8 cellular contexts compared by ENCODE assay signal in genomic region chr1:113930499-113931161, GRCh38. TPM values are rescaled to one million over a fixed set of nuclear protein-coding genes. Genes with fewer than 3 reads are reported as not detected.
DNase-seq lines count a peak whose midpoint lies in the region; ATAC-seq, FAIRE-seq and TF ChIP-seq lines count a peak whose summit lies in the region.

No MANE protein-coding gene starts in this region.

- H3K4me1 ChIP-seq in heart left ventricle (peaks cover 6 to 67% (median 38%) of the 10 kb centered on the region in 12 donors), SJCRH30 (peaks cover 9% of the 10 kb centered on the region), hepatocyte (ENCODE audit: insufficient read depth) (peaks cover 27% of the 10 kb centered on the region), small intestine (ENCODE audit: control insufficient read depth in 2 of 2, insufficient read depth in 1 of 2, low read depth in 1 of 2, low read length in 1 of 2) (peaks cover 2 to 8% of the 10 kb centered on the region in 2 donors)

- TF ChIP-seq POLR2A in heart left ventricle (IDR thresholded peaks at IDR 0.05), result no peak

- no peaks in the 10 kb centered on the region for H3K9me2 ChIP-seq in hepatocyte (replicated peaks; ENCODE audit: insufficient read depth)

- peaks cover 28% of the 10 kb centered on the region for H4K20me1 ChIP-seq in hepatocyte (ENCODE audit: insufficient read depth, poor library complexity, severe bottlenecking)

- H3K4me2 ChIP-seq in hepatocyte, result peak overlapping the region; percentile 87

- H3K27me3 ChIP-seq in heart left ventricle, result no peaks in the 10 kb centered on the region
- no peaks in the 10 kb centered on the region for H3K27me3 ChIP-seq in SJCRH30
- no peaks in the 10 kb centered on the region for H3K27me3 ChIP-seq in hepatocyte
- no peaks in the 10 kb centered on the region for H3K27me3 ChIP-seq in small intestine (ENCODE audit: control insufficient read depth in 2 of 2, insufficient read depth in 2 of 2, low read length in 2 of 2)

- peaks cover 60% of the 10 kb centered on the region for H3K79me2 ChIP-seq in hepatocyte

- 2 to 4% (median 3%) methylated on average over 8 of the region's 8 CpGs for WGBS in heart left ventricle, 4 donors
- 5% methylated on average over 8 of the region's 8 CpGs for WGBS in hepatocyte (ENCODE audit: low lambda C conversion rate, missing lambda C conversion rate)
- WGBS in small intestine, 3 donors, result 0 to 1% (median 1%) methylated on average over 8 of the region's 8 CpGs

- H3K9me3 ChIP-seq in heart left ventricle (peaks cover 0 to 4% (median 0%) of the 10 kb centered on the region in 12 donors), SJCRH30 (replicated peaks) (no peaks in the 10 kb centered on the region), hepatocyte (ENCODE audit: low read depth) (no peaks in the 10 kb centered on the region), small intestine (ENCODE audit: control insufficient read depth, low read depth) (no peaks in the 10 kb centered on the region)

- H3K36me3 ChIP-seq in heart left ventricle (no peaks in the 10 kb centered on the region), SJCRH30 (no peaks in the 10 kb centered on the region), hepatocyte (replicated peaks; ENCODE audit: insufficient read depth, low read depth) (no peaks in the 10 kb centered on the region), small intestine (ENCODE audit: control insufficient read depth in 2 of 2, insufficient read depth in 2 of 2, low read length in 2 of 2) (no peaks in the 10 kb centered on the region)

- intact Hi-C loops in heart left ventricle (cut with DNase I), result no loop called here
- intact Hi-C loops in left ventricle myocardium superior (cut with micrococcal nuclease), result loop anchor here (10.0 kb wide), 1 partner anchor 96 kb away; no protein-coding TSS in a partner anchor

- H2AFZ ChIP-seq in hepatocyte, result peak overlapping the region; percentile 67

- TF ChIP-seq CTCF in heart left ventricle (IDR thresholded peaks at IDR 0.05) (no peak), hepatocyte (IDR thresholded peaks at IDR 0.05; ENCODE audit: poor library complexity) (no peak)

- ATAC-seq in heart left ventricle, result peak in 2 of 4 donors; percentile 1 to 11
- ATAC-seq in left ventricle myocardium superior, result no peak
- peak; percentile 28 for ATAC-seq in HG03097 (IDR thresholded peaks at IDR 0.05; ENCODE audit: low FRiP score, unreplicated experiment)

- H3K27ac ChIP-seq in heart left ventricle (peak overlapping the region in 11 of 12 donors; percentile 91 to 98 (median 96)), SJCRH30 (peak overlapping the region; percentile 31; the same call in 1 of the 2 replicates), hepatocyte (peak overlapping the region; percentile 98), small intestine (ENCODE audit: low read depth in 1 of 2, low read length in 1 of 2) (peak overlapping the region; percentile 73 to 99)

- DNase-seq in heart left ventricle (no peak), left ventricle myocardium superior (no peak), SJCRH30 (peak in 1 of 2 experiments; percentile 31), hepatocyte (ENCODE audit: low spot score) (peak; percentile 66), small intestine (peak; percentile 40), mesenteric fat pad (ENCODE audit: low spot score) (no peak)
- peak; percentile 32 for DNase-seq in activated naive CD4-positive, alpha-beta T cell treated with anti-CD3 and anti-CD28 coated beads, Interleukin-2, amount 50 U/mL, for 16 hours

- no peak for FAIRE-seq in small intestine (lab: Jason Lieb, UNC)

- peak overlapping the region; percentile 73 to 99 (median 94) for H3K4me3 ChIP-seq in heart left ventricle
- H3K4me3 ChIP-seq in SJCRH30, result peak overlapping the region; percentile 87
- H3K4me3 ChIP-seq in hepatocyte, result peak overlapping the region; percentile 95
- peak overlapping the region; percentile 87 for H3K4me3 ChIP-seq in small intestine (ENCODE audit: low read depth in 1 of 2, low read length in 2 of 2)

RNA-seq across cellular contexts. Expression of gene HIPK1, which starts 1.5 kb away (rescaled TPM):
- total RNA-seq in heart left ventricle (100 to 1,000 TPM in 1 of 9 donors, 10 to 100 TPM in 8; 41.8 to 102 (median 62.7) TPM), left ventricle myocardium superior (52.2 TPM), hepatocyte (31.6 and 34.1 TPM in 2 replicates), mesenteric fat pad (78.9 TPM)
- polyA plus RNA-seq in heart left ventricle (10 to 100 TPM in 1 of 2 donors, 1 to 10 TPM in 1; 7.0 to 24.9 TPM), hepatocyte (8.7 and 12.1 TPM in 2 replicates), small intestine (10 to 100 TPM in 2 of 3 donors, 1 to 10 TPM in 1; 9.5 to 11.2 (median 10.3) TPM)
- total RNA-seq in SJCRH30 (2014; rRNA removed; shearing (Covaris generic)), result 55.6 and 56.3 TPM in 2 replicates

RNA-seq across cellular contexts. Expression of gene DCLRE1B, which starts 25.5 kb away (rescaled TPM):
- total RNA-seq in heart left ventricle (1 to 10 TPM; 1.2 to 6.0 (median 2.2) TPM), left ventricle myocardium superior (1.9 TPM), hepatocyte (6.0 and 6.6 TPM in 2 replicates), mesenteric fat pad (5.8 TPM)
- polyA plus RNA-seq in heart left ventricle (1 to 10 TPM in 1 of 2 donors, under 1 TPM in 1; 0.38 to 2.8 TPM), hepatocyte (3.6 and 4.6 TPM in 2 replicates), small intestine (1 to 10 TPM in 2 of 3 donors, under 1 TPM in 1; 0.45 to 5.4 (median 1.1) TPM)
- total RNA-seq in SJCRH30 (2014; rRNA removed; shearing (Covaris generic)), result 23.7 and 25.3 TPM in 2 replicates

RNA-seq across cellular contexts. Expression of gene AP4B1, which starts 26.0 kb away (rescaled TPM):
- total RNA-seq in heart left ventricle (10 to 100 TPM in 6 of 9 donors, 1 to 10 TPM in 3; 7.3 to 17.2 (median 10.8) TPM), left ventricle myocardium superior (15.4 TPM), hepatocyte (9.8 and 11.4 TPM in 2 replicates), mesenteric fat pad (8.5 TPM)
- polyA plus RNA-seq in heart left ventricle (1 to 10 TPM; 7.5 to 9.4 TPM), hepatocyte (11.1 and 12.0 TPM in 2 replicates), small intestine (10 to 100 TPM; 12.4 to 15.4 (median 14.5) TPM)
- 11.7 and 14.3 TPM in 2 replicates for total RNA-seq in SJCRH30 (2014; rRNA removed; shearing (Covaris generic))

RNA-seq across cellular contexts. Expression of gene BCL2L15, which starts 43.2 kb away (rescaled TPM):
- total RNA-seq in heart left ventricle (under 1 TPM in 4 of 9 donors, not detected in 5; 0.07 to 0.61 (median 0.38) TPM), left ventricle myocardium superior (not detected), hepatocyte (0.80 and 3.0 TPM in 2 replicates), mesenteric fat pad (0.87 TPM)
- polyA plus RNA-seq in heart left ventricle (under 1 TPM; 0.01 to 0.08 TPM), hepatocyte (0.66 and 0.84 TPM in 2 replicates), small intestine (100 to 1,000 TPM in 2 of 3 donors, 10 to 100 TPM in 1; 79.1 to 214 (median 186) TPM)
- total RNA-seq in SJCRH30 (2014; rRNA removed; shearing (Covaris generic)), result 0.18 and 1.2 TPM in 2 replicates

RNA-seq across cellular contexts. Expression of gene OLFML3, which starts 48.6 kb away (rescaled TPM):
- 10 to 100 TPM in 7 of 9 donors, 1 to 10 TPM in 2; 5.3 to 27.2 (median 13.5) TPM for total RNA-seq in heart left ventricle
- 1 to 10 TPM; 5.1 to 7.8 TPM for polyA plus RNA-seq in heart left ventricle
- total RNA-seq in left ventricle myocardium superior, result 10.8 TPM
- 96.5 and 104 TPM in 2 replicates for total RNA-seq in SJCRH30 (2014; rRNA removed; shearing (Covaris generic))
- 441 and 460 TPM in 2 replicates for total RNA-seq in hepatocyte
- 494 and 559 TPM in 2 replicates for polyA plus RNA-seq in hepatocyte
- 10 to 100 TPM in 1 of 3 donors, 1 to 10 TPM in 2; 2.2 to 19.5 (median 5.4) TPM for polyA plus RNA-seq in small intestine
- 44.3 TPM for total RNA-seq in mesenteric fat pad

Comparison
In these comparisons a context has a peak if more than half of its experiments do, and no peak if none do; other contexts are left out.
1. DNase-seq: peak in activated naive CD4-positive, alpha-beta T cell treated with anti-CD3 and anti-CD28 coated beads, Interleukin-2, amount 50 U/mL, for 16 hours (single experiment), hepatocyte (single experiment) and small intestine (single experiment); none in heart left ventricle (0 of 5), left ventricle myocardium superior (single experiment) and mesenteric fat pad (single experiment).
2. H3K27ac ChIP-seq: peak in every context shown above with its lines; median percentile 98 in hepatocyte; 96 in heart left ventricle; 86 in small intestine; 31 in SJCRH30.
3. Peak in every context shown above with its lines, with median percentiles within 50 percentile points of each other: H3K4me3 ChIP-seq.